1 cellular context compared by ENCODE assay signal in genomic region chr2:60516826-60517225, GRCh38.
TF ChIP-seq lines count a peak whose summit lies in the region.

No MANE protein-coding gene starts in this region.

TF ChIP-seq in HCT116, 20 proteins besides CTCF, POLR2A, EP300 and RAD21:
- TF ChIP-seq EZH2 (IDR thresholded peaks at IDR 0.05) (no peak), CBX3 (IDR thresholded peaks at IDR 0.05; ENCODE audit: low read depth) (no peak), REST (IDR thresholded peaks at IDR 0.05; ENCODE audit: low read depth) (no peak), ZFX (IDR thresholded peaks at IDR 0.05) (no peak), EGR1 (IDR thresholded peaks at IDR 0.05; ENCODE audit: low read depth) (no peak), MAX (IDR thresholded peaks at IDR 0.05) (no peak), ELF1 (IDR thresholded peaks at IDR 0.05; ENCODE audit: borderline replicate concordance, low read depth) (no peak), YY1 (IDR thresholded peaks at IDR 0.05; ENCODE audit: extremely low read depth, insufficient replicate concordance, low read depth, low read length) (no peak), EZH2phosphoT487 (IDR thresholded peaks at IDR 0.05; ENCODE audit: borderline replicate concordance) (no peak), JUND (IDR thresholded peaks at IDR 0.05) (no peak), SP1 (IDR thresholded peaks at IDR 0.05; ENCODE audit: low read depth) (no peak), SRF (IDR thresholded peaks at IDR 0.05; ENCODE audit: low read depth) (no peak)
